In the genomic region with DNA sequence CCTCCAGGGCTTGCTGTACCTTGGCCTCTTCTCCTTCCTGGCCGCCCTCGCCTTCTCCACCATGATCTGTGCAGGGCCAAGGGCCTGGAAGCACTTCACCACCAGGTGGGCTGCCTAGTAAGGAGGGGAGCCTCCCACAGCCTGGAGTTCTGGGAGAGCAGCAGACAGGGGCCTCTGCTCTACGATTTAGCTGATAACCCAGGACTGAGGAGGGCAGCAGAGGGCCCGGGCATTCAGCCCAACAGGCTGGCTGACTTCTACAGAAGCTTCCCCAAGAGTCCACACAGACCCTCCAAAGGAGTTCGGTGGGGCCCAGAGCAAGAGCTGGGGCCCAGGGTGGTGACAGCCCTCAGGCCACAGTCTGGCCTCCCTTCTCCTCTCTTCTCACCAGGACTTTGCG, we compare ENCODE assay signal across 1 cellular context.
TF ChIP-seq lines count a peak whose summit lies in the region.

No MANE protein-coding gene starts in this region.

TF ChIP-seq in HepG2, 621 proteins besides CTCF, POLR2A, EP300 and RAD21:
- TF ChIP-seq PAF1 (CRISPR knock-in tag; IDR thresholded peaks at IDR 0.05) (no peak), KLF15 (CRISPR knock-in tag; IDR thresholded peaks at IDR 0.05; ENCODE audit: borderline replicate concordance) (no peak), SMC3 (IDR thresholded peaks at IDR 0.05; ENCODE audit: low read length) (no peak), SATB2 (CRISPR knock-in tag; IDR thresholded peaks at IDR 0.05) (no peak), HNRNPL (IDR thresholded peaks at IDR 0.05; ENCODE audit: low read depth, low read length) (no peak), ZFP36L2 (CRISPR knock-in tag; IDR thresholded peaks at IDR 0.05) (no peak)
- TF ChIP-seq, protein P1, sequence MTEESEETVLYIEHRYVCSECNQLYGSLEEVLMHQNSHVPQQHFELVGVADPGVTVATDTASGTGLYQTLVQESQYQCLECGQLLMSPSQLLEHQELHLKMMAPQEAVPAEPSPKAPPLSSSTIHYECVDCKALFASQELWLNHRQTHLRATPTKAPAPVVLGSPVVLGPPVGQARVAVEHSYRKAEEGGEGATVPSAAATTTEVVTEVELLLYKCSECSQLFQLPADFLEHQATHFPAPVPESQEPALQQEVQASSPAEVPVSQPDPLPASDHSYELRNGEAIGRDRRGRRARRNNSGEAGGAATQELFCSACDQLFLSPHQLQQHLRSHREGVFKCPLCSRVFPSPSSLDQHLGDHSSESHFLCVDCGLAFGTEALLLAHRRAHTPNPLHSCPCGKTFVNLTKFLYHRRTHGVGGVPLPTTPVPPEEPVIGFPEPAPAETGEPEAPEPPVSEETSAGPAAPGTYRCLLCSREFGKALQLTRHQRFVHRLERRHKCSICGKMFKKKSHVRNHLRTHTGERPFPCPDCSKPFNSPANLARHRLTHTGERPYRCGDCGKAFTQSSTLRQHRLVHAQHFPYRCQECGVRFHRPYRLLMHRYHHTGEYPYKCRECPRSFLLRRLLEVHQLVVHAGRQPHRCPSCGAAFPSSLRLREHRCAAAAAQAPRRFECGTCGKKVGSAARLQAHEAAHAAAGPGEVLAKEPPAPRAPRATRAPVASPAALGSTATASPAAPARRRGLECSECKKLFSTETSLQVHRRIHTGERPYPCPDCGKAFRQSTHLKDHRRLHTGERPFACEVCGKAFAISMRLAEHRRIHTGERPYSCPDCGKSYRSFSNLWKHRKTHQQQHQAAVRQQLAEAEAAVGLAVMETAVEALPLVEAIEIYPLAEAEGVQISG (CRISPR knock-in tag; IDR thresholded peaks at IDR 0.05): no peak
